ENCODE assay signal across 39 cellular contexts in genomic region chr6:115721564-115721963, GRCh38.
"Had no signal": no experiment of that assay in that cellular context is flagged by ENCODE, and none has a peak within 500 bp of the region (broad histone marks: within the 10 kb centered on the region; RNA-seq: fewer than 3 reads in every experiment).

No MANE protein-coding gene starts in this region.

- H3K4me1 ChIP-seq: adrenal gland, ascending aorta, body of pancreas, breast epithelium had no signal

- H3K36me3 ChIP-seq: adrenal gland, ascending aorta, brain microvascular endothelial cell, breast epithelium, cardiac muscle cell had no signal

- H3K27me3 ChIP-seq: adrenal gland, ascending aorta, body of pancreas, brain microvascular endothelial cell, breast epithelium, cardiac muscle cell had no signal

- H3K27me3 Mint-ChIP-seq: activated naive CD4-positive, alpha-beta T cell treated with anti-CD3 and anti-CD28 coated beads, Interleukin-2, amount 10 ng/mL, durations not matched to agents 7 days and 5 days; activated naive CD4-positive, alpha-beta T cell treated with anti-CD3 and anti-CD28 coated beads, Interleukin-2, amount 50 U/mL, for 24 hours; activated naive CD8-positive, alpha-beta T cell; activated naive CD8-positive, alpha-beta T cell treated with anti-CD3 and anti-CD28 coated beads for 36 hours; activated naive CD8-positive, alpha-beta T cell treated with anti-CD3 and anti-CD28 coated beads, Interleukin-2, amount 10 ng/mL, durations not matched to agents 7 days and 5 days; activated naive CD8-positive, alpha-beta T cell treated with anti-CD3 and anti-CD28 coated beads, Interleukin-2, amount 50 U/mL, for 24 hours; activated T-cell treated with anti-CD3 and anti-CD28 coated beads, Interleukin-2, amount 50 U/mL, for 24 hours; activated T-helper 17 cell treated with anti-CD3 and anti-CD28 coated beads, Interleukin-2, amount 50 U/mL, for 72 hours; central memory CD8-positive, alpha-beta T cell had no signal

- ATAC-seq: activated naive CD4-positive, alpha-beta T cell treated with anti-CD3 and anti-CD28 coated beads, Interleukin-2, amount 50 U/mL, for 72 hours; activated naive CD8-positive, alpha-beta T cell treated with anti-CD3 and anti-CD28 coated beads, Interleukin-2, amount 50 U/mL, for 24 hours; activated T-cell treated with anti-CD3 and anti-CD28 coated beads, Interleukin-2, amount 50 U/mL, for 4 hours; activated T-cell treated with anti-CD3 and anti-CD28 coated beads, Interleukin-2, amount 50 U/mL, for 72 hours; activated T-helper 17 cell treated with anti-CD3 and anti-CD28 coated beads, Interleukin-2, amount 50 U/mL, for 72 hours; body of pancreas had no signal

- H3K9me3 Mint-ChIP-seq: activated naive CD4-positive, alpha-beta T cell treated with anti-CD3 and anti-CD28 coated beads for 36 hours; activated naive CD4-positive, alpha-beta T cell treated with anti-CD3 and anti-CD28 coated beads, Interleukin-2, amount 50 U/mL, for 24 hours; activated naive CD8-positive, alpha-beta T cell treated with anti-CD3 and anti-CD28 coated beads for 36 hours; activated naive CD8-positive, alpha-beta T cell treated with anti-CD3 and anti-CD28 coated beads, Interleukin-2, amount 10 ng/mL, durations not matched to agents 7 days and 5 days; activated T-helper 1 cell treated with anti-CD3 and anti-CD28 coated beads, Interleukin-12 subunit alpha, Interleukin-12 subunit beta, Interleukin-2, Interleukin-4 antibody, amounts not matched to agents 30 ng/mL and 10 ng/mL and 1 ng/mL, durations not matched to agents 14 hours and 24 hours and 36 hours; activated T-helper 17 cell treated with anti-CD3 and anti-CD28 coated beads, Interleukin-2, amount 50 U/mL, for 72 hours; activated T-helper 2 cell treated with anti-CD3 and anti-CD28 coated beads, Interferon-gamma antibody, Interleukin-2, Interleukin-4, amounts not matched to agents 10 μg/mL and 5 μg/mL and 100 μg/mL, durations not matched to agents 14 hours and 24 hours and 36 hours; brain had no signal

- H3K27ac ChIP-seq: adrenal gland, ascending aorta, body of pancreas, brain microvascular endothelial cell, breast epithelium, cardiac muscle cell had no signal

- H3K27ac Mint-ChIP-seq: activated naive CD4-positive, alpha-beta T cell treated with anti-CD3 and anti-CD28 coated beads for 36 hours; activated naive CD4-positive, alpha-beta T cell treated with anti-CD3 and anti-CD28 coated beads, Interleukin-2, amount 10 ng/mL, durations not matched to agents 7 days and 5 days; activated naive CD4-positive, alpha-beta T cell treated with anti-CD3 and anti-CD28 coated beads, Interleukin-2, amount 50 U/mL, for 24 hours; activated naive CD4-positive, alpha-beta T cell treated with anti-CD3 and anti-CD28 coated beads, Interleukin-2, amount 50 U/mL, for 72 hours; activated naive CD8-positive, alpha-beta T cell; activated naive CD8-positive, alpha-beta T cell treated with anti-CD3 and anti-CD28 coated beads for 36 hours; activated naive CD8-positive, alpha-beta T cell treated with anti-CD3 and anti-CD28 coated beads, Interleukin-2, amount 10 ng/mL, durations not matched to agents 7 days and 5 days; activated naive CD8-positive, alpha-beta T cell treated with anti-CD3 and anti-CD28 coated beads, Interleukin-2, amount 50 U/mL, for 24 hours; activated T-cell treated with anti-CD3 and anti-CD28 coated beads, Interleukin-2, amount 50 U/mL, for 24 hours; activated T-cell treated with anti-CD3 and anti-CD28 coated beads, Interleukin-2, amount 50 U/mL, for 72 hours; activated T-helper 1 cell treated with anti-CD3 and anti-CD28 coated beads, Interleukin-12 subunit alpha, Interleukin-12 subunit beta, Interleukin-2, Interleukin-4 antibody, amounts not matched to agents 30 ng/mL and 10 ng/mL and 1 ng/mL, durations not matched to agents 14 hours and 24 hours and 36 hours; activated T-helper 17 cell treated with anti-CD3 and anti-CD28 coated beads, Interleukin-2, amount 50 U/mL, for 72 hours; activated T-helper 2 cell treated with anti-CD3 and anti-CD28 coated beads, Interferon-gamma antibody, Interleukin-2, Interleukin-4, amounts not matched to agents 10 μg/mL and 5 μg/mL and 100 μg/mL, durations not matched to agents 14 hours and 24 hours and 36 hours; brain had no signal

- H3K4me3 ChIP-seq: adrenal gland, ascending aorta, body of pancreas, breast epithelium, cardiac muscle cell had no signal

- H3K4me1 Mint-ChIP-seq: activated naive CD4-positive, alpha-beta T cell treated with anti-CD3 and anti-CD28 coated beads, Interleukin-2, amount 10 ng/mL, durations not matched to agents 7 days and 5 days; activated naive CD4-positive, alpha-beta T cell treated with anti-CD3 and anti-CD28 coated beads, Interleukin-2, amount 50 U/mL, for 24 hours; activated naive CD8-positive, alpha-beta T cell treated with anti-CD3 and anti-CD28 coated beads for 36 hours; activated naive CD8-positive, alpha-beta T cell treated with anti-CD3 and anti-CD28 coated beads, Interleukin-2, amount 10 ng/mL, durations not matched to agents 7 days and 5 days; activated naive CD8-positive, alpha-beta T cell treated with anti-CD3 and anti-CD28 coated beads, Interleukin-2, amount 50 U/mL, for 24 hours; activated T-helper 17 cell treated with anti-CD3 and anti-CD28 coated beads, Interleukin-2, amount 50 U/mL, for 72 hours; brain; central memory CD8-positive, alpha-beta T cell had no signal

- H3K36me3 Mint-ChIP-seq: activated naive CD4-positive, alpha-beta T cell treated with anti-CD3 and anti-CD28 coated beads, Interleukin-2, amount 10 ng/mL, durations not matched to agents 7 days and 5 days; activated naive CD4-positive, alpha-beta T cell treated with anti-CD3 and anti-CD28 coated beads, Interleukin-2, amount 50 U/mL, for 24 hours; activated naive CD4-positive, alpha-beta T cell treated with anti-CD3 and anti-CD28 coated beads, Interleukin-2, amount 50 U/mL, for 72 hours; activated naive CD8-positive, alpha-beta T cell; activated naive CD8-positive, alpha-beta T cell treated with anti-CD3 and anti-CD28 coated beads for 36 hours; activated naive CD8-positive, alpha-beta T cell treated with anti-CD3 and anti-CD28 coated beads, Interleukin-2, amount 10 ng/mL, durations not matched to agents 7 days and 5 days; brain had no signal

- H3K9me3 ChIP-seq: adrenal gland, body of pancreas, breast epithelium had no signal

- H3K4me3 Mint-ChIP-seq: activated naive CD4-positive, alpha-beta T cell treated with anti-CD3 and anti-CD28 coated beads for 36 hours; activated naive CD4-positive, alpha-beta T cell treated with anti-CD3 and anti-CD28 coated beads, Interleukin-2, amount 10 ng/mL, durations not matched to agents 7 days and 5 days; activated naive CD4-positive, alpha-beta T cell treated with anti-CD3 and anti-CD28 coated beads, Interleukin-2, amount 50 U/mL, for 24 hours; activated naive CD8-positive, alpha-beta T cell; activated naive CD8-positive, alpha-beta T cell treated with anti-CD3 and anti-CD28 coated beads for 36 hours; activated naive CD8-positive, alpha-beta T cell treated with anti-CD3 and anti-CD28 coated beads, Interleukin-2, amount 10 ng/mL, durations not matched to agents 7 days and 5 days; activated naive CD8-positive, alpha-beta T cell treated with anti-CD3 and anti-CD28 coated beads, Interleukin-2, amount 50 U/mL, for 24 hours; activated T-cell treated with anti-CD3 and anti-CD28 coated beads, Interleukin-2, amount 50 U/mL, for 24 hours; activated T-cell treated with anti-CD3 and anti-CD28 coated beads, Interleukin-2, amount 50 U/mL, for 4 hours; activated T-cell treated with anti-CD3 and anti-CD28 coated beads, Interleukin-2, amount 50 U/mL, for 72 hours; activated T-helper 1 cell treated with anti-CD3 and anti-CD28 coated beads, Interleukin-12 subunit alpha, Interleukin-12 subunit beta, Interleukin-2, Interleukin-4 antibody, amounts not matched to agents 30 ng/mL and 10 ng/mL and 1 ng/mL, durations not matched to agents 14 hours and 24 hours and 36 hours; activated T-helper 17 cell treated with anti-CD3 and anti-CD28 coated beads, Interleukin-2, amount 50 U/mL, for 72 hours; brain; central memory CD8-positive, alpha-beta T cell had no signal

- DNase-seq: activated effector memory CD4-positive, alpha-beta T cell treated with anti-CD3 and anti-CD28 coated beads, Interleukin-2, amount 50 U/mL, for 16 hours; activated effector memory CD4-positive, alpha-beta T cell treated with Interleukin-2 at 50 U/mL for 16 hours; activated gamma-delta T cell; activated gamma-delta T cell treated with Interleukin-2 at 50 U/mL for 16 hours; activated naive CD4-positive, alpha-beta T cell; activated naive CD4-positive, alpha-beta T cell treated with anti-CD3 and anti-CD28 coated beads for 36 hours; activated naive CD4-positive, alpha-beta T cell treated with anti-CD3 and anti-CD28 coated beads, Interleukin-2, amount 10 ng/mL, durations not matched to agents 7 days and 5 days; activated naive CD4-positive, alpha-beta T cell treated with anti-CD3 and anti-CD28 coated beads, Interleukin-2, amount 50 U/mL, for 16 hours; activated naive CD4-positive, alpha-beta T cell treated with Interleukin-2 at 50 U/mL for 16 hours; activated naive CD8-positive, alpha-beta T cell treated with anti-CD3 and anti-CD28 coated beads for 36 hours; activated naive CD8-positive, alpha-beta T cell treated with anti-CD3 and anti-CD28 coated beads, Interleukin-2, amount 10 ng/mL, durations not matched to agents 7 days and 5 days; activated naive CD8-positive, alpha-beta T cell treated with anti-CD3 and anti-CD28 coated beads, Interleukin-2, amount 50 U/mL, for 24 hours; activated T-cell treated with anti-CD3 and anti-CD28 coated beads for 4 hours; activated T-cell treated with anti-CD3 and anti-CD28 coated beads, Interleukin-2, amount 50 U/mL, for 1 hour; activated T-cell treated with anti-CD3 and anti-CD28 coated beads, Interleukin-2, amount 50 U/mL, for 24 hours; activated T-cell treated with anti-CD3 and anti-CD28 coated beads, Interleukin-2, amount 50 U/mL, for 4 hours; activated T-cell treated with anti-CD3 and anti-CD28 coated beads, Interleukin-2, amount 50 U/mL, for 48 hours; activated T-cell treated with anti-CD3 and anti-CD28 coated beads, Interleukin-2, amount 50 U/mL, for 72 hours; adrenal gland; amniotic stem cell; amygdala; anterior cingulate cortex; aorta; body of pancreas; brain microvascular endothelial cell; caudate nucleus; central memory CD4-positive, alpha-beta T cell; cerebellar nuclear complex had no signal
